ENCODE assay signal across 10 cellular contexts in the genomic region with DNA sequence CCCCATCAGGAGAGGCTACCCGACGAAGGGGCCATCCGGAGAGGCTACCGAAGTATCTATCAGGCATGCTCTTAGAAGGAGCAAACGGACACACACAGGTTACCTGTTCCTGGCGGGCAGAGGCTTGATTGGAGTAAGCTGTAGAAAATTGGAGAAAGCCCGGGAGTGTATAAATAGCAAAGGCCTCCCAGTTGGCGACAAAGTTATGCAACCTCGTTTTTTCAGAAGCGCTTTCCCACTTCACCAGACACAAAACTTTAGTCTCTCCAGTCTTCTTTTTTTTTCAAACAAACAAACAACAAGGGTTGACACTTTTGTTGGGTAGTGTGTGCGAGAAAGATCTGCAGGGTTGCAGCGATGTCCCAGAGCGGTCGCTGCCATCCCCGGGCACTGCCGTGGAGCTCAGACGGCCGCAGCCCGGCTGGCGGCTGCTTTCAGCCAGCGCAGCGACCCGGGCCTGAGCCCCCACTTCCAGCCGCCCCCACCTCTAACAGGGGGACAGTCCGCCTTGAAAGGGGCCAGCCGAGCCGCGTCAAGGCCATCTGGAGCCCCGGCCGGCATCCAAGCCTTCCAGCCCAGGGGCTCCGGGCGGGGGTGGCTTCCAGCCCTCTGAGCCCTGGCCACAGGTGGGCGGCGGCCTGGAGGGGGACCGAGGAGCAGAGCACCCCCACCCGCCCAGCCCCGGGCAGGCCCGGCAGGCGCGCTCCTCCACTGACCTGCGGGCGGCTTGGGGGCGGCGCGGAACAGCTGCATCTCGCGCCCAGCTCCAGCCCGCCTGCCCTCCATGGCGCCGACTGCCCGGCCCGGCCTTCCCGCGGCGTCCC. TPM values are rescaled to one million over a fixed set of nuclear protein-coding genes. Genes with fewer than 3 reads are reported as not detected.
DNase-seq lines count a peak whose midpoint lies in the region; ATAC-seq, FAIRE-seq and TF ChIP-seq lines count a peak whose summit lies in the region.
"Had no signal": no experiment of that assay in that cellular context is flagged by ENCODE, and none has a peak within 500 bp of the region (broad histone marks: within the 10 kb centered on the region; RNA-seq: fewer than 3 reads in every experiment).

No MANE protein-coding gene starts in this region.

- SMC1A ChIA-PET in GM12878 (lab: Charles Lee; ENCODE audit: uncharacterized antibody, unreplicated experiment), result interaction anchor here (1.2 to 2.2 kb wide), 2 partner anchors 11 to 20 kb away, joined by 3 to 5 read pairs; no protein-coding TSS in a partner anchor

- no peak for TF ChIP-seq RAD21 in GM12878 (IDR thresholded peaks at IDR 0.05; ENCODE audit: insufficient read depth, low read depth, low read length)

- peak overlapping the region; percentile 55 to 79 (median 66) for H3K4me3 Mint-ChIP-seq in IgD-negative memory B cell

- TF ChIP-seq POLR2A in GM12878 (IDR thresholded peaks at IDR 0.05; ENCODE audit: low read depth, low read length) (no peak), right lobe of liver (IDR thresholded peaks at IDR 0.05) (no peak)

- 12% methylated on average over 43 of the region's 55 CpGs for WGBS in GM12878 (ENCODE audit: insufficient coverage, insufficient replicate concordance, low lambda C conversion rate, missing lambda C conversion rate)
- WGBS in right lobe of liver (ENCODE audit: insufficient coverage, low coverage, low lambda C conversion rate, missing lambda C conversion rate), result 13% methylated on average over 20 of the region's 55 CpGs

- H3K9me3 ChIP-seq in GM12878 (replicated peaks; ENCODE audit: control insufficient read depth, insufficient read depth, low read length), result no peaks in the 10 kb centered on the region
- no peaks in the 10 kb centered on the region for H3K9me3 ChIP-seq in right lobe of liver
- no peaks in the 10 kb centered on the region for H3K9me3 ChIP-seq in tibial artery

- peak overlapping the region; percentile 69 for H2AFZ ChIP-seq in GM12878 (ENCODE audit: control insufficient read depth, low read depth, low read length)

- H3K4me3 ChIP-seq in GM12878 (peak overlapping the region; percentile 74; the same call in 1 of the 2 replicates), right lobe of liver (peak overlapping the region; percentile 25 to 43 (median 32)), tibial artery (peak overlapping the region; percentile 37 to 59)

- H3K27ac ChIP-seq in GM12878 (ENCODE audit: control insufficient read depth, insufficient read depth) (no peak overlapping the region), right lobe of liver (no peak overlapping the region), tibial artery (no peak overlapping the region)
- H3K27ac ChIP-seq: C4-2B had no signal

- H3K9me3 Mint-ChIP-seq in IgD-negative memory B cell, result no peaks in the 10 kb centered on the region

- H3K27me3 ChIP-seq in GM12878 (replicated peaks in 1 of 2; ENCODE audit: control insufficient read depth in 2 of 2, insufficient read depth in 2 of 2, low read length in 1 of 2) (peaks cover 0 to 2% of the 10 kb centered on the region in 2 experiments; a peak in 2 of 4 replicates), right lobe of liver (peaks cover 0 to 38% of the 10 kb centered on the region in 2 donors), tibial artery (peaks cover 4 to 35% of the 10 kb centered on the region in 2 donors)

- H3K4me1 ChIP-seq in GM12878 (ENCODE audit: control insufficient read depth, insufficient read depth, low read length) (peaks cover 3% of the 10 kb centered on the region; the same call in 1 of the 2 replicates), right lobe of liver (peaks cover 0 to 14% (median 2%) of the 10 kb centered on the region in 4 donors), tibial artery (peaks cover 0 to 15% (median 12%) of the 10 kb centered on the region in 4 donors)

- POLR2A ChIA-PET in GM12878 (lab: Charles Lee), result no interaction called here

- H3K27ac Mint-ChIP-seq in IgD-negative memory B cell, result no peak overlapping the region

- BruUV-seq in GM12878 (replicated peaks; lab: Mats Ljungman, UMichigan), result no TSS peak

- peak; percentile 42 for DNase-seq in NCI-H345 (lab: John Stamatoyannopoulos, UW)
- no peak for DNase-seq in NCI-H345 treated with DMSO at 0.1 percent for 48 hours (lab: John Stamatoyannopoulos, UW; ENCODE audit: unreplicated experiment)
- no peak for DNase-seq in GM12878 (ENCODE audit: low read depth, low spot score)
- no peak for DNase-seq in right lobe of liver
- DNase-seq in tibial artery, result no peak
- DNase-seq in G401 (ENCODE audit: low spot score), result no peak

- no peaks in the 10 kb centered on the region for H3K36me3 Mint-ChIP-seq in IgD-negative memory B cell

- no peaks in the 10 kb centered on the region for H4K20me1 ChIP-seq in GM12878 (ENCODE audit: control insufficient read depth, insufficient read depth)

- H3K27me3 Mint-ChIP-seq in IgD-negative memory B cell, result peaks cover 22% of the 10 kb centered on the region

- 0 out of 2 replicates have a peak overlapping the region, but pooled peaks have one; percentile 50 for H3K9ac ChIP-seq in GM12878 (ENCODE audit: control insufficient read depth, insufficient read depth, low read length)

- no peaks in the 10 kb centered on the region for H3K36me3 ChIP-seq in GM12878 (ENCODE audit: control insufficient read depth in 2 of 2, insufficient read depth in 2 of 2, low read length in 1 of 2)
- no peaks in the 10 kb centered on the region for H3K36me3 ChIP-seq in right lobe of liver
- no peaks in the 10 kb centered on the region for H3K36me3 ChIP-seq in tibial artery

- TF ChIP-seq EP300 in GM12878 (IDR thresholded peaks at IDR 0.05; ENCODE audit: borderline replicate concordance in 1 of 2, control insufficient read depth in 1 of 2, low read depth in 2 of 2, low read length in 2 of 2), result no peak

- CTCF ChIA-PET in GM12878 (lab: Yijun Ruan, JAX), result interaction anchor here (0.9 kb wide), 1 partner anchor 103 kb away, joined by 4 read pairs; no protein-coding TSS in a partner anchor

- no peaks in the 10 kb centered on the region for H3K79me2 ChIP-seq in GM12878 (ENCODE audit: control insufficient read depth, insufficient read depth, low read length)

- RAD21 ChIA-PET in GM12878 (lab: Charles Lee; ENCODE audit: unreplicated experiment), result interaction anchor here (1.3 kb wide), 1 partner anchor 52 kb away, joined by 3 read pairs; no protein-coding TSS in a partner anchor

- ATAC-seq in GM21723 (IDR thresholded peaks at IDR 0.05; ENCODE audit: unreplicated experiment), result peak; percentile 63
- peak; percentile 80 for ATAC-seq in GM12878
- peak; percentile 41 to 63 (median 53) for ATAC-seq in right lobe of liver

- FAIRE-seq in GM12878 (lab: Jason Lieb, UNC), result no peak

- peaks cover 3 to 9% (median 7%) of the 10 kb centered on the region in 3 donors for H3K4me1 Mint-ChIP-seq in IgD-negative memory B cell

- peak overlapping the region; percentile 86; the same call in 1 of the 2 replicates for H3K4me2 ChIP-seq in GM12878 (ENCODE audit: control insufficient read depth, insufficient read depth)

- TF ChIP-seq CTCF in GM12878 (IDR thresholded peaks at IDR 0.05 in 2 of 3, conservative IDR thresholded peaks at IDR 0.05 in 1 of 3; ENCODE audit: control insufficient read depth in 2 of 3, extremely low read depth in 1 of 3, insufficient read depth in 1 of 3, low read depth in 3 of 3, low read length in 3 of 3) (no peak), right lobe of liver (IDR thresholded peaks at IDR 0.05) (no peak), tibial artery (IDR thresholded peaks at IDR 0.05) (no peak)

- in situ Hi-C loops in GM12878 (cut with MboI) (no loop called here), G401 (cut with HindIII; ENCODE audit: low sequenced_read_pairs) (no loop called here)

- intact Hi-C loops in GM12878 (cut with micrococcal nuclease; ENCODE audit: unreplicated experiment), result no loop called here
- intact Hi-C loops in right lobe of liver (cut with DNase I), result no loop called here
- intact Hi-C loops in tibial artery (cut with DNase I; ENCODE audit: low total_unique reads), result no loop called here

RNA-seq across cellular contexts. Expression of gene MCOLN3, which starts 0.6 kb away (rescaled TPM):
- polyA plus RNA-seq in IgD-negative memory B cell (0.19 TPM), GM12878 (2011; rRNA removed) (0.46 and 0.48 TPM in 2 replicates), GM12878 (2014; fragmentation: Illumina TruSeq; extraction: Trizol) (6.1 and 6.5 TPM in 2 replicates), GM12878 (2014; fragmentation: Nextera tagmentation; extraction: Ambion mirVana) (1 to 10 TPM; 2.0 to 2.7 TPM), GM12878 (2014; rRNA removed) (6.6 and 7.4 TPM in 2 replicates), GM12878 (2016; fragmentation: Nextera tagmentation; extraction: Ambion mirVana) (1 to 10 TPM; 4.0 to 4.5 TPM)
- total RNA-seq in GM12878 (2013; cell fraction: nucleolus; rRNA removed), result 0.79 and 1.2 TPM in 2 replicates
- total RNA-seq in GM12878 (2014; rRNA removed) (2.3 and 2.5 TPM in 2 replicates), GM12878 (2014; rRNA removed; fragmentation: Illumina TruSeq; extraction: Trizol) (3.6 and 3.7 TPM in 2 replicates), GM12878 (2021) (3.2 and 4.1 TPM in 2 replicates), right lobe of liver (under 1 TPM; 0.09 to 0.26 (median 0.15) TPM)
- 1.3 TPM for polyA plus RNA-seq in GM12878 (2011; ENCODE audit: low read depth)
- 0.13 and 0.18 TPM in 2 replicates for polyA plus RNA-seq in GM12878 (2011; cell fraction: cytosol; rRNA removed)
- 0.94 and 1.1 TPM in 2 replicates for polyA plus RNA-seq in GM12878 (2011; cell fraction: nucleus; rRNA removed)
- 2.1 and 2.5 TPM in 2 replicates for polyA plus RNA-seq in GM12878 (2012)
- polyA minus RNA-seq in GM12878 (2011; rRNA and poly(A)+ RNA removed), result 0.22 TPM in 1 of 2 replicates, not detected in the other
- polyA minus RNA-seq in GM12878 (2011; cell fraction: cytosol; rRNA and poly(A)+ RNA removed), result not detected in 2 replicates
- 0.29 TPM in 1 of 2 replicates, not detected in the other for polyA minus RNA-seq in GM12878 (2011; cell fraction: nucleus; rRNA and poly(A)+ RNA removed)
- total RNA-seq in G401 (2014; rRNA removed; shearing (Covaris generic)), result not detected in 2 replicates
- total RNA-seq: temporal lobe had no signal

RNA-seq across cellular contexts. Expression of gene MCOLN2, which starts 50.8 kb away (rescaled TPM):
- polyA plus RNA-seq in IgD-negative memory B cell (12.4 TPM), GM12878 (2011; rRNA removed) (165 and 228 TPM in 2 replicates), GM12878 (2014; fragmentation: Illumina TruSeq; extraction: Trizol) (116 and 143 TPM in 2 replicates), GM12878 (2014; fragmentation: Nextera tagmentation; extraction: Ambion mirVana) (10 to 100 TPM; 25.9 to 46.7 TPM), GM12878 (2014; rRNA removed) (189 and 218 TPM in 2 replicates), GM12878 (2016; fragmentation: Nextera tagmentation; extraction: Ambion mirVana) (100 to 1,000 TPM; 105 to 106 TPM)
- total RNA-seq in GM12878 (2013; cell fraction: nucleolus; rRNA removed), result 522 and 548 TPM in 2 replicates
- total RNA-seq in GM12878 (2014; rRNA removed) (228 and 233 TPM in 2 replicates), GM12878 (2014; rRNA removed; fragmentation: Illumina TruSeq; extraction: Trizol) (109 and 114 TPM in 2 replicates), GM12878 (2021) (103 and 110 TPM in 2 replicates), right lobe of liver (under 1 TPM in 2 of 6 experiments, not detected in 4; 0.09 to 0.19 TPM)
- 84.9 TPM for polyA plus RNA-seq in GM12878 (2011; ENCODE audit: low read depth)
- 83.5 and 87.5 TPM in 2 replicates for polyA plus RNA-seq in GM12878 (2011; cell fraction: cytosol; rRNA removed)
- polyA plus RNA-seq in GM12878 (2011; cell fraction: nucleus; rRNA removed), result 296 and 374 TPM in 2 replicates
- 66.6 and 97.7 TPM in 2 replicates for polyA plus RNA-seq in GM12878 (2012)
- polyA minus RNA-seq in GM12878 (2011; rRNA and poly(A)+ RNA removed), result 87.4 and 94.8 TPM in 2 replicates
- 40.2 and 47.3 TPM in 2 replicates for polyA minus RNA-seq in GM12878 (2011; cell fraction: cytosol; rRNA and poly(A)+ RNA removed)
- polyA minus RNA-seq in GM12878 (2011; cell fraction: nucleus; rRNA and poly(A)+ RNA removed), result 184 and 227 TPM in 2 replicates
- total RNA-seq in G401 (2014; rRNA removed; shearing (Covaris generic)), result 0.27 TPM in 1 of 2 replicates, not detected in the other
- total RNA-seq: temporal lobe had no signal

Comparison
In these comparisons a context has a peak if more than half of its experiments do, and no peak if none do; other contexts are left out.
1. RNA of gene MCOLN2, which starts 50.8 kb away (total RNA-seq): 103 to 548 TPM in GM12878; 0.27 TPM in G401 and 0.09 to 0.19 TPM in right lobe of liver; every median in the first group is over 10 times any median in the second.
2. Peak in every context shown above with its lines, with median percentiles within 50 percentile points of each other: ATAC-seq and H3K4me3 ChIP-seq.